21 cellular contexts compared by ENCODE assay signal in the genomic region with DNA sequence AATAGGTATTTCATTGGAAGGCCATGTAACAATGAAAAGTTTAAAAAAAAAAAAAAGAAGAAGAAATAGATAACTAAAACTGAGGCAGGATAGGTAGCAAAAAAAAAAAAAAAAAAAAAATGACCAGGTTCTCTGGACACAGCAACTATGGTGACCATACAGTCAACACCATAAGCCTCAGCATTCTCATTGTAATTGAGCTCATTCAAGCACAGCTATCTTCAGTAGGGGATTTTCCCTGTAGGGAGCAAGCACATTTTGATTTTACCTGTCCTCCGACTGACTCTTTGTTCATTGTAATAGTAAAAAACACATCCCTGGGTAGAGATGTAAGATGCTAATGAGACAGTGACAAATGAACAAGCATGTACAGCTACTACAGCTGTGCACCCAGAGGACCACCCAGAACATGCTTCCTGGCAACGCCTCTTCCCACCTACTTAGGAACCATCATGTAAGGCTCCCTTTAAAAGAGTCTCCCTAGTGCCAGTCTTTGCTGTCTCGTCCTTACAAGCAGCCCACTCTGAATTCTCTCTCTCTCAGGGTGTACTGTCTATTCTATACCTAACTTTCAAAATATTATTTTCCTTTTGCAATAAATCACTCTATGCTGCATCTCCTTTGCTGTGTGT.
DNase-seq lines count a peak whose midpoint lies in the region; TF ChIP-seq lines count a peak whose summit lies in the region.
"Had no signal": no experiment of that assay in that cellular context is flagged by ENCODE, and none has a peak within 500 bp of the region (broad histone marks: within the 10 kb centered on the region; RNA-seq: fewer than 3 reads in every experiment).

No MANE protein-coding gene starts in this region.

- no peaks in the 10 kb centered on the region for H3K79me2 ChIP-seq in Karpas-422 (ENCODE audit: low read length)

- peaks cover 41% of the 10 kb centered on the region for H3K4me1 Mint-ChIP-seq in activated CD4-positive, alpha-beta T cell treated with anti-CD3 and anti-CD28 coated beads, Interleukin-2, amount 10 ng/mL, durations not matched to agents 24 days and 14 days

- H3K36me3 Mint-ChIP-seq in activated CD4-positive, alpha-beta T cell treated with anti-CD3 and anti-CD28 coated beads, Interleukin-2, amount 10 ng/mL, durations not matched to agents 24 days and 14 days (ENCODE audit: low read depth), result peaks cover 49% of the 10 kb centered on the region

- H3K27ac Mint-ChIP-seq in activated CD4-positive, alpha-beta T cell treated with anti-CD3 and anti-CD28 coated beads, Interleukin-2, amount 10 ng/mL, durations not matched to agents 24 days and 14 days, result peak overlapping the region; percentile 25

- intact Hi-C loops in activated CD4-positive, alpha-beta T cell treated with anti-CD3 and anti-CD28 coated beads, Interleukin-2, amount 10 ng/mL, durations not matched to agents 24 days and 14 days (cut with micrococcal nuclease), result no loop called here
- intact Hi-C loops in sigmoid colon (cut with DNase I), result no loop called here

- 84 to 91% methylated on average over 3 of the region's 3 CpGs for WGBS in sigmoid colon, 2 donors

- H3K27me3 ChIP-seq in SJCRH30 (no peaks in the 10 kb centered on the region), neutrophil (no peaks in the 10 kb centered on the region), Karpas-422 (ENCODE audit: low read length) (no peaks in the 10 kb centered on the region), sigmoid colon (no peaks in the 10 kb centered on the region)
- H3K27me3 ChIP-seq in effector memory CD4-positive, alpha-beta T cell (replicated peaks; ENCODE audit: control insufficient read depth, insufficient read depth, low read length, poor library complexity, severe bottlenecking), result no peaks in the 10 kb centered on the region
- H3K27me3 ChIP-seq: BLaER1 treated with 17β-estradiol and CSF1 and Interleukin-3, amounts not matched to agents 10 nM and 100 nM; colonic mucosa; upper lobe of right lung had no signal

- no peak overlapping the region for H3K4me2 ChIP-seq in Karpas-422 (ENCODE audit: low read depth, low read length, poor library complexity, severe bottlenecking)
- H3K4me2 ChIP-seq: A549; BLaER1 treated with 17β-estradiol and CSF1 and Interleukin-3, amounts not matched to agents 10 nM and 100 nM had no signal

- H3K9ac ChIP-seq in Karpas-422 (ENCODE audit: low read length), result no peak overlapping the region
- H3K9ac ChIP-seq: BLaER1 treated with 17β-estradiol and CSF1 and Interleukin-3, amounts not matched to agents 10 nM and 100 nM had no signal

- H3K36me3 ChIP-seq in SJCRH30, result peaks cover 5% of the 10 kb centered on the region
- peaks cover 15% of the 10 kb centered on the region for H3K36me3 ChIP-seq in effector memory CD4-positive, alpha-beta T cell (ENCODE audit: control insufficient read depth, insufficient read depth, low read length)
- peaks cover 79% of the 10 kb centered on the region for H3K36me3 ChIP-seq in neutrophil
- 0 out of 2 replicates have a peak, but pooled peaks cover 6% of the 10 kb centered on the region for H3K36me3 ChIP-seq in Karpas-422 (ENCODE audit: insufficient read depth, low read length)
- H3K36me3 ChIP-seq in sigmoid colon, result no peaks in the 10 kb centered on the region
- H3K36me3 ChIP-seq: colonic mucosa had no signal

- TF ChIP-seq EP300 in sigmoid colon (IDR thresholded peaks at IDR 0.05), result no peak

- H3K9me3 ChIP-seq in SJCRH30 (replicated peaks) (no peaks in the 10 kb centered on the region), neutrophil (no peaks in the 10 kb centered on the region), Karpas-422 (ENCODE audit: low read length) (no peaks in the 10 kb centered on the region), sigmoid colon (no peaks in the 10 kb centered on the region)
- no peaks in the 10 kb centered on the region for H3K9me3 ChIP-seq in effector memory CD4-positive, alpha-beta T cell (ENCODE audit: control insufficient read depth, low read length)
- H3K9me3 ChIP-seq: BLaER1 treated with 17β-estradiol and CSF1 and Interleukin-3, amounts not matched to agents 10 nM and 100 nM; colonic mucosa; lower lobe of right lung; upper lobe of right lung had no signal

- no peaks in the 10 kb centered on the region for H3K27me3 Mint-ChIP-seq in activated CD4-positive, alpha-beta T cell treated with anti-CD3 and anti-CD28 coated beads, Interleukin-2, amount 10 ng/mL, durations not matched to agents 24 days and 14 days
- H3K27me3 Mint-ChIP-seq: brain had no signal

- no peaks in the 10 kb centered on the region for H3K9me2 ChIP-seq in Karpas-422 (replicated peaks; ENCODE audit: insufficient read depth, low read length)

- DNase-seq in activated CD4-positive, alpha-beta T cell treated with anti-CD3 and anti-CD28 coated beads, Interleukin-2, amount 10 ng/mL, durations not matched to agents 24 days and 14 days, result no peak
- no peak for DNase-seq in activated CD4-positive, alpha-beta T cell treated with anti-CD3 and anti-CD28 coated beads for 4 hours
- DNase-seq in SJCRH30 (peak; percentile 48 to 59), Karpas-422 (no peak), 8988T (no peak), sigmoid colon (no peak)
- DNase-seq in effector memory CD4-positive, alpha-beta T cell, result no peak
- DNase-seq: colonic mucosa; GF-D8; lower lobe of right lung; NCI-H1417; NCI-H2171; NCI-H748 treated with DMSO at 0.1 percent for 48 hours; OCI-M1; SHP77; stimulated activated CD4-positive, alpha-beta T cell treated with anti-CD3 and anti-CD28 coated beads, Interleukin-2, amount 100 ng/mL, for 24 hours; upper lobe of right lung had no signal

- peaks cover 4% of the 10 kb centered on the region for H3K9me3 Mint-ChIP-seq in activated CD4-positive, alpha-beta T cell treated with anti-CD3 and anti-CD28 coated beads, Interleukin-2, amount 10 ng/mL, durations not matched to agents 24 days and 14 days
- H3K9me3 Mint-ChIP-seq: brain had no signal

- H4K20me1 ChIP-seq in Karpas-422 (ENCODE audit: insufficient read depth, low read depth, low read length), result no peaks in the 10 kb centered on the region

- no peak for TF ChIP-seq POLR2A in sigmoid colon (IDR thresholded peaks at IDR 0.05)

- H3K27ac ChIP-seq in SJCRH30, result no peak overlapping the region
- H3K27ac ChIP-seq in effector memory CD4-positive, alpha-beta T cell (ENCODE audit: insufficient read depth, low read length, poor library complexity, severe bottlenecking), result peak overlapping the region; percentile 23
- H3K27ac ChIP-seq in neutrophil, result peak overlapping the region; percentile 29
- H3K27ac ChIP-seq in Karpas-422 (ENCODE audit: low read length), result no peak overlapping the region
- H3K27ac ChIP-seq in sigmoid colon, result no peak overlapping the region
- H3K27ac ChIP-seq: A549; BLaER1 treated with 17β-estradiol and CSF1 and Interleukin-3, amounts not matched to agents 10 nM and 100 nM; colonic mucosa; lower lobe of right lung; upper lobe of right lung had no signal

- no peak for TF ChIP-seq CTCF in neutrophil (IDR thresholded peaks at IDR 0.05)
- TF ChIP-seq CTCF in sigmoid colon (IDR thresholded peaks at IDR 0.05), result no peak

- no peak overlapping the region for H3K4me3 Mint-ChIP-seq in activated CD4-positive, alpha-beta T cell treated with anti-CD3 and anti-CD28 coated beads, Interleukin-2, amount 10 ng/mL, durations not matched to agents 24 days and 14 days
- H3K4me3 Mint-ChIP-seq: brain had no signal

- H3K4me1 ChIP-seq in SJCRH30, result peaks cover 5% of the 10 kb centered on the region; the same call in 1 of the 2 replicates
- peaks cover 32% of the 10 kb centered on the region for H3K4me1 ChIP-seq in effector memory CD4-positive, alpha-beta T cell (ENCODE audit: control insufficient read depth, insufficient read depth, low read length, poor library complexity, severe bottlenecking)
- H3K4me1 ChIP-seq in neutrophil (ENCODE audit: control insufficient read depth in 1 of 2, insufficient read depth in 1 of 2, low read depth in 1 of 2, low read length in 1 of 2), result no peaks in the 10 kb centered on the region
- H3K4me1 ChIP-seq in Karpas-422 (ENCODE audit: low read length), result no peaks in the 10 kb centered on the region
- H3K4me1 ChIP-seq in sigmoid colon, result peaks cover 0 to 4% (median 3%) of the 10 kb centered on the region in 4 donors
- H3K4me1 ChIP-seq: A549, colonic mucosa, lower lobe of right lung had no signal

- H2AFZ ChIP-seq in Karpas-422 (ENCODE audit: low read length), result no peak overlapping the region

- H3K4me3 ChIP-seq in SJCRH30 (no peak overlapping the region), neutrophil (ENCODE audit: low read depth in 1 of 2, low read length in 1 of 2) (no peak overlapping the region), Karpas-422 (ENCODE audit: low read length) (no peak overlapping the region), sigmoid colon (no peak overlapping the region)
- no peak overlapping the region for H3K4me3 ChIP-seq in effector memory CD4-positive, alpha-beta T cell (ENCODE audit: insufficient read depth, low read depth, low read length, poor library complexity, severe bottlenecking)
- H3K4me3 ChIP-seq: A549; BLaER1 treated with 17β-estradiol and CSF1 and Interleukin-3, amounts not matched to agents 10 nM and 100 nM; colonic mucosa; lower lobe of right lung; upper lobe of right lung had no signal

Comparison
In these comparisons a context has a peak if more than half of its experiments do, and no peak if none do; other contexts are left out.
1. DNase-seq: peak in SJCRH30 (2 of 2); none in activated CD4-positive, alpha-beta T cell treated with anti-CD3 and anti-CD28 coated beads, Interleukin-2, amount 10 ng/mL, durations not matched to agents 24 days and 14 days (single experiment), activated CD4-positive, alpha-beta T cell treated with anti-CD3 and anti-CD28 coated beads for 4 hours (0 of 2), effector memory CD4-positive, alpha-beta T cell (0 of 3), Karpas-422 (single experiment), 8988T (single experiment) and sigmoid colon (single experiment).
2. H3K27ac ChIP-seq: peak in effector memory CD4-positive, alpha-beta T cell (single experiment) and neutrophil (single experiment); none in SJCRH30 (single experiment), Karpas-422 (single experiment) and sigmoid colon (0 of 4).